30 cellular contexts compared by ENCODE assay signal in the genomic region with DNA sequence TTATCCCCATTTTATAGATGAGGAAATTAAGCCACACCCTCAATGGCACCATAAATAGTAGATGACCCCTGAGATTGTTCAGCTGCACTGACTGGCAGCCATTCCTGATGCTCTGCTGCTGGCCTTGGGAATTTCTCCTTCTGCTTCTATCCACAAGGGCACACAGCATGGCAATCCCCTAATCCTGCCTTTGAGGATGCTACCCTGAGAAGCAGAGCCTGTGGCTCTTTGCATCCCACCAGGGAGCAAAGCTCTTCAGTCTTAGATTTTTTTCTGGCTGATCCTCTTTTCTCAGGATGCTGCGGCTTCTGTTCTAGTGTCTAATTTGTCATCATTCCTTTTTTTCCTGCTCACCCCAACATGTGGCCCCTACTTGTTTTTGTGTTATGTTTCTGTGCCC.
"Had no signal": no experiment of that assay in that cellular context is flagged by ENCODE, and none has a peak within 500 bp of the region (broad histone marks: within the 10 kb centered on the region; RNA-seq: fewer than 3 reads in every experiment).

No MANE protein-coding gene starts in this region.

- DNase-seq: activated CD4-positive, alpha-beta memory T cell treated with anti-CD3 and anti-CD28 coated beads, Interleukin-2, amount 10 ng/mL, durations not matched to agents 7 days and 5 days; activated CD4-positive, alpha-beta T cell treated with anti-CD3 and anti-CD28 coated beads for 1 hour; activated CD4-positive, alpha-beta T cell treated with anti-CD3 and anti-CD28 coated beads for 48 hours; activated CD4-positive, CD25-positive, alpha-beta regulatory T cell; activated CD8-positive, alpha-beta memory T cell treated with anti-CD3 and anti-CD28 coated beads for 24 hours; activated CD8-positive, alpha-beta memory T cell treated with anti-CD3 and anti-CD28 coated beads, Interleukin-2, amount 10 ng/mL, durations not matched to agents 7 days and 5 days; activated CD8-positive, alpha-beta memory T cell treated with anti-CD3 and anti-CD28 coated beads, Interleukin-2, amount 50 U/mL, for 48 hours; activated effector memory CD4-positive, alpha-beta T cell treated with Interleukin-2 at 50 U/mL for 16 hours; activated naive CD4-positive, alpha-beta T cell treated with anti-CD3 and anti-CD28 coated beads, Interleukin-2, amount 10 ng/mL, durations not matched to agents 7 days and 5 days; activated naive CD8-positive, alpha-beta T cell treated with anti-CD3 and anti-CD28 coated beads, Interleukin-2, amount 50 U/mL, for 24 hours; activated T-cell treated with anti-CD3 and anti-CD28 coated beads, Interleukin-2, amount 50 U/mL, for 48 hours; amniotic stem cell; aorta; brain microvascular endothelial cell; central memory CD4-positive, alpha-beta T cell; Kasumi-1; KG1; MM.1S; NCI-H1092 treated with DMSO at 0.1 percent for 48 hours; NCI-H1417 treated with DMSO at 0.1 percent for 48 hours; NCI-H187 treated with DMSO at 0.1 percent for 48 hours; NCI-H2081; NCI-H226; NCI-H446 treated with DMSO at 0.1 percent for 48 hours; Peyer's patch; RPMI8226; SHP77 treated with DMSO at 0.1 percent for 48 hours; T1000; WERI-Rb-1 had no signal

- H3K27me3 Mint-ChIP-seq: activated naive CD4-positive, alpha-beta T cell treated with anti-CD3 and anti-CD28 coated beads, Interleukin-2, amount 10 ng/mL, durations not matched to agents 7 days and 5 days; activated naive CD8-positive, alpha-beta T cell; activated naive CD8-positive, alpha-beta T cell treated with anti-CD3 and anti-CD28 coated beads, Interleukin-2, amount 50 U/mL, for 24 hours had no signal

- H3K4me1 Mint-ChIP-seq: activated CD4-positive, alpha-beta memory T cell treated with anti-CD3 and anti-CD28 coated beads, Interleukin-2, amount 10 ng/mL, durations not matched to agents 7 days and 5 days; activated CD8-positive, alpha-beta memory T cell treated with anti-CD3 and anti-CD28 coated beads, Interleukin-2, amount 10 ng/mL, durations not matched to agents 7 days and 5 days; activated naive CD4-positive, alpha-beta T cell treated with anti-CD3 and anti-CD28 coated beads, Interleukin-2, amount 10 ng/mL, durations not matched to agents 7 days and 5 days; activated naive CD8-positive, alpha-beta T cell treated with anti-CD3 and anti-CD28 coated beads, Interleukin-2, amount 50 U/mL, for 24 hours had no signal

- H3K27me3 ChIP-seq: brain microvascular endothelial cell, Peyer's patch had no signal

- H3K9me3 ChIP-seq: Peyer's patch had no signal

- ATAC-seq: activated CD8-positive, alpha-beta memory T cell treated with anti-CD3 and anti-CD28 coated beads, Interleukin-2, amount 10 ng/mL, durations not matched to agents 7 days and 5 days; activated naive CD8-positive, alpha-beta T cell treated with anti-CD3 and anti-CD28 coated beads, Interleukin-2, amount 50 U/mL, for 24 hours had no signal

- H3K27ac Mint-ChIP-seq: activated CD4-positive, alpha-beta memory T cell treated with anti-CD3 and anti-CD28 coated beads, Interleukin-2, amount 10 ng/mL, durations not matched to agents 7 days and 5 days; activated CD8-positive, alpha-beta memory T cell treated with anti-CD3 and anti-CD28 coated beads, Interleukin-2, amount 10 ng/mL, durations not matched to agents 7 days and 5 days; activated naive CD4-positive, alpha-beta T cell treated with anti-CD3 and anti-CD28 coated beads, Interleukin-2, amount 10 ng/mL, durations not matched to agents 7 days and 5 days; activated naive CD8-positive, alpha-beta T cell; activated naive CD8-positive, alpha-beta T cell treated with anti-CD3 and anti-CD28 coated beads, Interleukin-2, amount 50 U/mL, for 24 hours had no signal

- H3K4me1 ChIP-seq: Peyer's patch had no signal

- H3K4me3 ChIP-seq: Peyer's patch had no signal

- H3K27ac ChIP-seq: brain microvascular endothelial cell, Peyer's patch, WERI-Rb-1 had no signal

- H3K9me3 Mint-ChIP-seq: activated CD4-positive, alpha-beta memory T cell treated with anti-CD3 and anti-CD28 coated beads, Interleukin-2, amount 10 ng/mL, durations not matched to agents 7 days and 5 days; activated naive CD4-positive, alpha-beta T cell treated with anti-CD3 and anti-CD28 coated beads, Interleukin-2, amount 10 ng/mL, durations not matched to agents 7 days and 5 days; activated naive CD8-positive, alpha-beta T cell treated with anti-CD3 and anti-CD28 coated beads, Interleukin-2, amount 50 U/mL, for 24 hours had no signal

- H3K36me3 Mint-ChIP-seq: activated CD8-positive, alpha-beta memory T cell treated with anti-CD3 and anti-CD28 coated beads, Interleukin-2, amount 10 ng/mL, durations not matched to agents 7 days and 5 days; activated naive CD4-positive, alpha-beta T cell treated with anti-CD3 and anti-CD28 coated beads, Interleukin-2, amount 10 ng/mL, durations not matched to agents 7 days and 5 days; activated naive CD8-positive, alpha-beta T cell had no signal

- H3K36me3 ChIP-seq: brain microvascular endothelial cell, Peyer's patch, WERI-Rb-1 had no signal

- H3K4me3 Mint-ChIP-seq: activated CD4-positive, alpha-beta memory T cell treated with anti-CD3 and anti-CD28 coated beads, Interleukin-2, amount 10 ng/mL, durations not matched to agents 7 days and 5 days; activated CD8-positive, alpha-beta memory T cell treated with anti-CD3 and anti-CD28 coated beads, Interleukin-2, amount 10 ng/mL, durations not matched to agents 7 days and 5 days; activated naive CD4-positive, alpha-beta T cell treated with anti-CD3 and anti-CD28 coated beads, Interleukin-2, amount 10 ng/mL, durations not matched to agents 7 days and 5 days; activated naive CD8-positive, alpha-beta T cell; activated naive CD8-positive, alpha-beta T cell treated with anti-CD3 and anti-CD28 coated beads, Interleukin-2, amount 50 U/mL, for 24 hours had no signal
